Comparison of ENCODE assay signal across 11 cellular contexts in genomic region chr18:63301458-63301857, GRCh38. TPM values are rescaled to one million over a fixed set of nuclear protein-coding genes. Genes with fewer than 3 reads are reported as not detected.
A peak's percentile ranks its signal among the peaks of the same experiment; 100 is the strongest.
DNase-seq lines count a peak whose midpoint lies in the region; ATAC-seq, FAIRE-seq and TF ChIP-seq lines count a peak whose summit lies in the region.
"Had no signal": no experiment of that assay in that cellular context is flagged by ENCODE, and none has a peak within 500 bp of the region (broad histone marks: within the 10 kb centered on the region; RNA-seq: fewer than 3 reads in every experiment).

No MANE protein-coding gene starts in this region.

- intact Hi-C loops in right lobe of liver (cut with DNase I), result no loop called here
- intact Hi-C loops in HepG2 (cut with micrococcal nuclease; ENCODE audit: unreplicated experiment), result no loop called here
- intact Hi-C loops in naive thymus-derived CD4-positive, alpha-beta T cell (cut with micrococcal nuclease), result loop anchor here in 1 of 2 donors (5.0 kb wide), 1 partner anchor 144 kb away; no protein-coding TSS in a partner anchor
- intact Hi-C loops in uterus (cut with DNase I; ENCODE audit: low total_unique reads), result no loop called here

- H3K4me1 ChIP-seq in right lobe of liver, result peaks cover 0 to 10% (median 0%) of the 10 kb centered on the region in 4 donors
- no peaks in the 10 kb centered on the region for H3K4me1 ChIP-seq in HepG2 (ENCODE audit: insufficient read depth, low read length)
- H3K4me1 ChIP-seq in naive thymus-derived CD4-positive, alpha-beta T cell (ENCODE audit: control insufficient read depth in 2 of 2, insufficient read depth in 2 of 2, low read length in 2 of 2), result peaks cover 61 to 68% of the 10 kb centered on the region in 2 donors
- peaks cover 6 to 8% of the 10 kb centered on the region in 2 donors for H3K4me1 ChIP-seq in uterus

- peaks cover 17% of the 10 kb centered on the region for H3K36me3 Mint-ChIP-seq in activated naive CD8-positive, alpha-beta T cell
- H3K36me3 Mint-ChIP-seq in naive thymus-derived CD4-positive, alpha-beta T cell, result peaks cover 3 to 59% (median 30%) of the 10 kb centered on the region in 5 donors

- 52% methylated on average over 9 of the region's 9 CpGs for WGBS in right lobe of liver (ENCODE audit: insufficient coverage, low coverage, low lambda C conversion rate, missing lambda C conversion rate)
- 48% methylated on average over 9 of the region's 9 CpGs for WGBS in HepG2 (ENCODE audit: low lambda C conversion rate)

- TF ChIP-seq EP300 in HepG2 (IDR thresholded peaks at IDR 0.05; ENCODE audit: low read depth in 2 of 2, low read length in 2 of 2) (no peak), HepG2 (CRISPR knock-in tag; IDR thresholded peaks at IDR 0.05; ENCODE audit: borderline replicate concordance) (no peak)

- FAIRE-seq in HepG2 (lab: Jason Lieb, UNC), result no peak
- FAIRE-seq: H54 had no signal

- H3K36me3 ChIP-seq in right lobe of liver (no peaks in the 10 kb centered on the region), HepG2 (replicated peaks in 1 of 2; ENCODE audit: control insufficient read depth in 1 of 2, insufficient read depth in 2 of 2, low read length in 2 of 2) (no peaks in the 10 kb centered on the region), uterus (no peaks in the 10 kb centered on the region)
- peaks cover 0 to 18% (median 5%) of the 10 kb centered on the region in 3 experiments for H3K36me3 ChIP-seq in naive thymus-derived CD4-positive, alpha-beta T cell (ENCODE audit: control insufficient read depth in 2 of 3, insufficient read depth in 3 of 3, low read length in 3 of 3)

- no peaks in the 10 kb centered on the region for H3K9me3 ChIP-seq in right lobe of liver
- H3K9me3 ChIP-seq in HepG2 (ENCODE audit: low read length), result no peaks in the 10 kb centered on the region
- no peaks in the 10 kb centered on the region for H3K9me3 ChIP-seq in naive thymus-derived CD4-positive, alpha-beta T cell (ENCODE audit: control insufficient read depth in 2 of 3, low read length in 3 of 3)
- H3K9me3 ChIP-seq in uterus, result no peaks in the 10 kb centered on the region

- no peaks in the 10 kb centered on the region for H3K27me3 Mint-ChIP-seq in activated naive CD8-positive, alpha-beta T cell
- H3K27me3 Mint-ChIP-seq in naive thymus-derived CD4-positive, alpha-beta T cell, result no peaks in the 10 kb centered on the region

- no peaks in the 10 kb centered on the region for H3K27me3 ChIP-seq in right lobe of liver
- H3K27me3 ChIP-seq in HepG2 (ENCODE audit: control insufficient read depth in 1 of 2, insufficient read depth in 2 of 2, low read length in 2 of 2), result peaks cover 0 to 10% of the 10 kb centered on the region in 2 experiments; a peak in 1 of 5 replicates
- no peaks in the 10 kb centered on the region for H3K27me3 ChIP-seq in naive thymus-derived CD4-positive, alpha-beta T cell (ENCODE audit: control insufficient read depth in 2 of 2, insufficient read depth in 2 of 2, low read length in 2 of 2)
- H3K27me3 ChIP-seq in uterus, result no peaks in the 10 kb centered on the region

- H3K4me1 Mint-ChIP-seq in activated naive CD8-positive, alpha-beta T cell (ENCODE audit: low read depth), result peaks cover 90% of the 10 kb centered on the region
- H3K4me1 Mint-ChIP-seq in naive thymus-derived CD4-positive, alpha-beta T cell, result peaks cover 62 to 87% (median 86%) of the 10 kb centered on the region in 7 donors

- H3K4me2 ChIP-seq in HepG2 (ENCODE audit: low read depth, low read length), result no peak overlapping the region

- in situ Hi-C loops in HepG2 (cut with HindIII; ENCODE audit: extremely low pct_ligation_motif_present, low pct_unique_long_range_greater_than_20kb), result no loop called here

- CTCF ChIA-PET in HepG2 (lab: Yijun Ruan, JAX; ENCODE audit: low intra/inter-chr PET ratio, low total read pairs), result no interaction called here
- CTCF ChIA-PET in naive thymus-derived CD4-positive, alpha-beta T cell (lab: Charles Lee), result interaction anchor here (0.6 to 2.2 kb wide), 5 partner anchors 10 to 170 kb away, joined by 3 to 10 read pairs (median 4); no protein-coding TSS in a partner anchor

- H3K79me2 ChIP-seq in HepG2 (ENCODE audit: insufficient read depth, low read length), result no peaks in the 10 kb centered on the region

- TF ChIP-seq POLR2A in right lobe of liver (IDR thresholded peaks at IDR 0.05) (no peak), HepG2 (IDR thresholded peaks at IDR 0.05; ENCODE audit: insufficient read depth in 1 of 2, low read depth in 2 of 2, low read length in 2 of 2) (no peak), uterus (IDR thresholded peaks at IDR 0.05) (no peak)

- no peak for TF ChIP-seq CTCF in right lobe of liver (IDR thresholded peaks at IDR 0.05)
- no peak for TF ChIP-seq CTCF in HepG2 (CRISPR knock-in tag; IDR thresholded peaks at IDR 0.05)
- no peak for TF ChIP-seq CTCF in uterus (IDR thresholded peaks at IDR 0.05)
- TF ChIP-seq CTCF in coronary artery (IDR thresholded peaks at IDR 0.05), result no peak
- no peak for TF ChIP-seq CTCF in foreskin fibroblast (IDR thresholded peaks at IDR 0.05; ENCODE audit: low read depth, low read length)

- H2AFZ ChIP-seq in HepG2 (ENCODE audit: low read length), result no peak overlapping the region

- H3K27ac ChIP-seq in right lobe of liver, result no peak overlapping the region
- no peak overlapping the region for H3K27ac ChIP-seq in HepG2 (ENCODE audit: extremely low read length, insufficient read depth, low read length)
- H3K27ac ChIP-seq in naive thymus-derived CD4-positive, alpha-beta T cell (ENCODE audit: low read depth, low read length), result peak overlapping the region; percentile 16
- H3K27ac ChIP-seq in uterus, result peak overlapping the region; percentile 38 to 69
- H3K27ac ChIP-seq in coronary artery, result peak overlapping the region in 1 of 2 donors; percentile 2

- no peaks in the 10 kb centered on the region for H4K20me1 ChIP-seq in HepG2 (ENCODE audit: insufficient read depth, low read length)

- no peak overlapping the region for H3K4me3 ChIP-seq in right lobe of liver
- no peak overlapping the region for H3K4me3 ChIP-seq in HepG2 (replicated peaks in 1 of 3; ENCODE audit: insufficient read depth in 1 of 3, low read depth in 2 of 3, low read length in 3 of 3)
- no peak overlapping the region for H3K4me3 ChIP-seq in naive thymus-derived CD4-positive, alpha-beta T cell (ENCODE audit: low read length)
- H3K4me3 ChIP-seq in uterus, result no peak overlapping the region
- H3K4me3 ChIP-seq in coronary artery, result no peak overlapping the region
- H3K4me3 ChIP-seq in foreskin fibroblast (ENCODE audit: low read depth in 1 of 2, low read length in 2 of 2), result no peak overlapping the region

- no peaks in the 10 kb centered on the region for H3K9me3 Mint-ChIP-seq in activated naive CD8-positive, alpha-beta T cell (ENCODE audit: low read depth)
- no peaks in the 10 kb centered on the region for H3K9me3 Mint-ChIP-seq in naive thymus-derived CD4-positive, alpha-beta T cell

- no peak for TF ChIP-seq RAD21 in HepG2 (CRISPR knock-in tag; IDR thresholded peaks at IDR 0.05)

- POLR2A ChIA-PET in HepG2 (lab: Yijun Ruan, JAX), result no interaction called here
- POLR2A ChIA-PET in naive thymus-derived CD4-positive, alpha-beta T cell (lab: Charles Lee), result interaction anchor here (0.5 to 6.0 kb wide), 12 partner anchors 10 to 149 kb away, joined by 3 to 44 read pairs (median 4); no protein-coding TSS in a partner anchor

- H3K9ac ChIP-seq in HepG2 (ENCODE audit: insufficient read depth, low read depth, low read length), result no peak overlapping the region

- DNase-seq in right lobe of liver (no peak), HepG2 (ENCODE audit: low spot score) (no peak), uterus (no peak), coronary artery (ENCODE audit: low spot score) (no peak), foreskin fibroblast (no peak)
- DNase-seq in naive thymus-derived CD4-positive, alpha-beta T cell, result no peak
- DNase-seq: midbrain, NCI-H526 had no signal

- no TSS peak for BruUV-seq in HepG2 (replicated peaks; lab: Mats Ljungman, UMichigan)

- ATAC-seq in right lobe of liver, result peak; percentile 28 to 47 (median 37)
- no peak for ATAC-seq in HepG2
- peak; percentile 64 for ATAC-seq in naive thymus-derived CD4-positive, alpha-beta T cell
- ATAC-seq in GM18517 (IDR thresholded peaks at IDR 0.05; ENCODE audit: unreplicated experiment), result no peak

- H3K27ac Mint-ChIP-seq in activated naive CD8-positive, alpha-beta T cell, result peak overlapping the region; percentile 96
- peak overlapping the region in 6 of 9 donors; percentile 23 to 95 (median 90) for H3K27ac Mint-ChIP-seq in naive thymus-derived CD4-positive, alpha-beta T cell

- H3K4me3 Mint-ChIP-seq in activated naive CD8-positive, alpha-beta T cell, result peak overlapping the region; percentile 60
- peak overlapping the region in 5 of 10 donors; percentile 5 to 67 (median 37) for H3K4me3 Mint-ChIP-seq in naive thymus-derived CD4-positive, alpha-beta T cell

RNA-seq across cellular contexts. Expression of gene BCL2, which starts 18.1 kb away (rescaled TPM):
- total RNA-seq in right lobe of liver, result 1 to 10 TPM in 5 of 6 experiments, under 1 TPM in 1; 0.73 to 4.7 (median 2.7) TPM
- 0.42 and 0.53 TPM in 2 replicates for total RNA-seq in HepG2 (2016; rRNA removed; fragmentation: Illumina TruSeq; extraction: Trizol)
- total RNA-seq in HepG2 (2016; cell fraction: cytosol; rRNA removed; fragmentation: Illumina TruSeq; extraction: Trizol; ENCODE audit: low read depth), result 0.10 and 0.26 TPM in 2 replicates
- total RNA-seq in HepG2 (2016; cell fraction: insoluble cytoplasmic fraction; rRNA removed; fragmentation: Illumina TruSeq; extraction: Trizol), result 0.42 and 0.52 TPM in 2 replicates
- total RNA-seq in HepG2 (2016; cell fraction: membrane; rRNA removed; fragmentation: Illumina TruSeq; extraction: Trizol), result 0.40 and 0.48 TPM in 2 replicates
- 0.75 and 0.87 TPM in 2 replicates for total RNA-seq in HepG2 (2016; cell fraction: nucleus; rRNA removed; fragmentation: Illumina TruSeq; extraction: Trizol)
- polyA plus RNA-seq in HepG2 (2011; rRNA removed), result 0.07 and 0.08 TPM in 2 replicates
- 0.05 TPM in 2 replicates for polyA plus RNA-seq in HepG2 (2011; cell fraction: cytosol; rRNA removed)
- 0.07 and 0.18 TPM in 2 replicates for polyA plus RNA-seq in HepG2 (2011; cell fraction: nucleus; rRNA removed)
- polyA plus RNA-seq in HepG2 (2012), result 0.09 and 0.17 TPM in 2 replicates
- 0.18 and 0.21 TPM in 2 replicates for polyA plus RNA-seq in HepG2 (2016; cell fraction: cytosol; fragmentation: Illumina TruSeq; extraction: Trizol; ENCODE audit: low read depth)
- polyA plus RNA-seq in HepG2 (2016; cell fraction: insoluble cytoplasmic fraction; fragmentation: Illumina TruSeq; extraction: Trizol; ENCODE audit: low read depth), result 0.25 and 0.49 TPM in 2 replicates
- 0.23 and 0.28 TPM in 2 replicates for polyA plus RNA-seq in HepG2 (2016; cell fraction: membrane; fragmentation: Illumina TruSeq; extraction: Trizol; ENCODE audit: low read depth)
- polyA plus RNA-seq in HepG2 (2016; cell fraction: nucleus; fragmentation: Illumina TruSeq; extraction: Trizol; ENCODE audit: insufficient read depth, low read depth), result 0.20 and 0.27 TPM in 2 replicates
- polyA minus RNA-seq in HepG2 (2011; rRNA and poly(A)+ RNA removed; ENCODE audit: low replicate concordance), result 0.04 and 5.3 TPM in 2 replicates
- 0.09 and 0.10 TPM in 2 replicates for polyA minus RNA-seq in HepG2 (2011; cell fraction: cytosol; rRNA and poly(A)+ RNA removed)
- polyA minus RNA-seq in HepG2 (2011; cell fraction: nucleus; rRNA and poly(A)+ RNA removed), result 0.99 and 1.0 TPM in 2 replicates
- 100 to 1,000 TPM in 3 of 5 experiments, 10 to 100 TPM in 2; 38.3 to 154 (median 126) TPM for total RNA-seq in naive thymus-derived CD4-positive, alpha-beta T cell
- polyA plus RNA-seq in naive thymus-derived CD4-positive, alpha-beta T cell, result 10 to 100 TPM; 32.7 to 39.6 TPM
- 10 to 100 TPM; 16.1 to 61.1 (median 36.9) TPM for total RNA-seq in uterus

Comparison
In these comparisons a context has a peak if more than half of its experiments do, and no peak if none do; other contexts are left out.
1. ATAC-seq: peak in right lobe of liver (4 of 4) and naive thymus-derived CD4-positive, alpha-beta T cell (single experiment); none in HepG2 (single experiment) and GM18517 (single experiment).
2. H3K27ac ChIP-seq: peak in naive thymus-derived CD4-positive, alpha-beta T cell (single experiment) and uterus (2 of 2); none in right lobe of liver (0 of 3) and HepG2 (single experiment).